8 cellular contexts compared by ENCODE assay signal in the genomic region with DNA sequence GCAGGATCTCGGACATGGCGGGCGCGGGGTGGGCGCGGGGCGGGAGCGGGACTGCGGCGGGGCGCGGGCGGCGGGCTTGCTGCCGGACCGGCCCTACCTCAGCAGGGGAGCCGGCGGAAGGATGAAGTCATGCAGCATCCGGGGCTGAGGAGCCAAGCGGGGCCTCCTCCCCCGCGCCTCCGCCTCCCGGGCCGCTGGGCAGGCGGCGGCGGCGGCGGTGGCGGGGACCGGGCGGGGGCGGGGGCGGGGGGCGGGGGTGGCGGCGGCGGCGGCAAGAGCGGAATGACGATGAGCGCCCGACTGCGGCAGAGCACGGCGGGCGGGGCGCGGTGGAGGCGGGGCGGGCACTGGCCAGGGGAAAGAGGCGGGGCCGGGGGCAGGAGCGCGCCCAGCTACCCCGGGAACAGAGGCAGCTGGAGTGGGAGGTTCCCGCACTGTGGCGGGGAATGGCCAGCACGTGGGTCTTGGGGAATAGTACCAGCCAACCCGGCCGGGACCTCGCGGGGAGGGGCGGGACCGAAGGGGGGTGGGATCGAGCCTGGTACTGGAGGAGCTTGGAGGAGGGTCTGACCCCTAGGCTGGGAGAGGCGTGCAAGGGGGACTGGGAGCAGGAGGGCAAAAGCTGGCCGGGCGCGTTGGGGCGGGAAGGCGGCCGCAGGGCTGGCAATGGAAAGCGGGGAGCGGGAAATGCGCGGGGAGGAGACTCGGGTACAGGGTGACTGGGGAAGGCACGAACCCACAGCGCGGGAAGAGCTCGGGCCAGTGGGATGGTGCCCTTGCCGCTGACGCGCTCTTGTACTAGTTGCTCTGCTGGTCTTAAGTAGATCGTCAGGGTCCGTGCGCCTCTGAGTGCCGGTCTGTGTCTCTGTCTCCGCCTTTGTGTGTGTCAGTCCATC. TPM values are rescaled to one million over a fixed set of nuclear protein-coding genes. Genes with fewer than 3 reads are reported as not detected.
DNase-seq lines count a peak whose midpoint lies in the region; TF ChIP-seq lines count a peak whose summit lies in the region.

A gene (minus strand): TSS at position 284 of the 896 bp plus-strand sequence. CDS start 268 bp downstream, at position 16.

- peak; percentile 91 for DNase-seq in GM13977 (ENCODE audit: low spot score)
- peak; percentile 90 for DNase-seq in MG63
- DNase-seq in RPMI7951 (ENCODE audit: low read depth), result peak; percentile 72
- DNase-seq in activated gamma-delta T cell treated with anti-CD3 and anti-CD28 coated beads, Interleukin-2, amount 50 U/mL, for 16 hours (ENCODE audit: low read depth), result peak; percentile 36
- DNase-seq in foreskin melanocyte, result peak; percentile 46
- DNase-seq in uterus, result no peak
- no peak for DNase-seq in mesenteric fat pad (ENCODE audit: low spot score)

- TF ChIP-seq POLR2A in uterus (IDR thresholded peaks at IDR 0.05), result no peak

- TF ChIP-seq CTCF in GM13977 (IDR thresholded peaks at IDR 0.05; ENCODE audit: extremely low read depth, insufficient read depth, missing control alignments), result no peak
- no peak for TF ChIP-seq CTCF in uterus (IDR thresholded peaks at IDR 0.05)

- H3K4me3 ChIP-seq in MG63 (peak within 1 kb of the TSS; percentile 53), neuron (ENCODE audit: low read length) (peak within 1 kb of the TSS; percentile 50), uterus (peak within 1 kb of the TSS; percentile 20 to 24)

- peak within 1 kb of the TSS; percentile 87 for H2AFZ ChIP-seq in neuron (ENCODE audit: low read depth, low read length)

- intact Hi-C loops in uterus (cut with DNase I; ENCODE audit: low total_unique reads), result no loop called here

- in situ Hi-C loops in GM13977 (cut with MboI; ENCODE audit: low pct_unique_long_range_greater_than_20kb, low sequenced_read_pairs, unreplicated experiment), result no loop called here

- no peaks in the 10 kb centered on the region for H3K9me3 ChIP-seq in MG63
- H3K9me3 ChIP-seq in neuron (ENCODE audit: low read length), result no peaks in the 10 kb centered on the region
- H3K9me3 ChIP-seq in uterus, result no peaks in the 10 kb centered on the region

- H3K36me3 ChIP-seq in MG63 (0 out of 2 replicates have a peak, but pooled peaks cover 2% of the 10 kb centered on the region), neuron (ENCODE audit: insufficient read depth, low read length) (no peaks in the 10 kb centered on the region), uterus (no peaks in the 10 kb centered on the region)

- H3K27me3 ChIP-seq in MG63 (peaks cover 15% of the 10 kb centered on the region), neuron (ENCODE audit: insufficient read depth, low read length) (peaks cover 9% of the 10 kb centered on the region), uterus (peaks cover 27% of the 10 kb centered on the region in 2 donors)

- H3K27ac ChIP-seq in uterus, result no peak within 1 kb of the TSS

- H3K4me1 ChIP-seq in neuron (ENCODE audit: insufficient read depth, low read length) (peaks cover 10% of the 10 kb centered on the region), uterus (peaks cover 0 to 24% of the 10 kb centered on the region in 2 donors)

RNA-seq across cellular contexts. Expression of the gene that starts here (rescaled TPM):
- not detected in 2 replicates for total RNA-seq in MG63 (2014; rRNA removed; shearing (Covaris generic); ENCODE audit: low replicate concordance)
- total RNA-seq in RPMI7951 (2014; rRNA removed; shearing (Covaris generic)), result 0.29 and 0.96 TPM in 2 replicates
- total RNA-seq in uterus (not detected), mesenteric fat pad (not detected)

Comparison
In these comparisons a context has a peak if more than half of its experiments do, and no peak if none do; other contexts are left out.
1. Peak in DNase-seq and H3K4me3 ChIP-seq in MG63; RNA of the gene not detected or under 1 TPM.
2. Peak in DNase-seq in RPMI7951; RNA of the gene not detected or under 1 TPM.
3. DNase-seq: peak in GM13977 (single experiment), activated gamma-delta T cell treated with anti-CD3 and anti-CD28 coated beads, Interleukin-2, amount 50 U/mL, for 16 hours (single experiment) and foreskin melanocyte (single experiment); none in uterus (0 of 2) and mesenteric fat pad (single experiment).
4. Peak in every context shown above with its lines, with median percentiles within 50 percentile points of each other: H3K4me3 ChIP-seq.